In genomic region chr12:47944685-47945340, GRCh38 we compare ENCODE assay signal across 22 cellular contexts. TPM values are rescaled to one million over a fixed set of nuclear protein-coding genes. Genes with fewer than 3 reads are reported as not detected.
"Had no signal": no experiment of that assay in that cellular context is flagged by ENCODE, and none has a peak within 500 bp of the region (broad histone marks: within the 10 kb centered on the region; RNA-seq: fewer than 3 reads in every experiment).

No MANE protein-coding gene starts in this region.

- H3K36me3 ChIP-seq: stomach, upper lobe of left lung had no signal

- FAIRE-seq: colon, frontal cortex had no signal

- H3K9me3 ChIP-seq: stomach, upper lobe of left lung had no signal

- H3K4me3 ChIP-seq: lung, skin epidermis, stomach, upper lobe of left lung had no signal

- DNase-seq: activated CD4-positive, alpha-beta T cell treated with anti-CD3 and anti-CD28 coated beads, Interleukin-2, amount 50 U/mL, for 4 hours; activated naive CD8-positive, alpha-beta T cell treated with anti-CD3 and anti-CD28 coated beads, Interleukin-2, amount 10 ng/mL, durations not matched to agents 7 days and 5 days; activated T-cell treated with anti-CD3 and anti-CD28 coated beads, Interleukin-2, amount 50 U/mL, for 72 hours; central memory CD4-positive, alpha-beta T cell; erythroblast; kidney; midbrain; stimulated activated CD4-positive, alpha-beta T cell treated with anti-CD3 and anti-CD28 coated beads, Interleukin-15, amount 100 ng/mL, for 24 hours; stimulated activated CD4-positive, alpha-beta T cell treated with anti-CD3 and anti-CD28 coated beads, Interleukin-4, amount 100 ng/mL, for 1 hour; stomach; T1000; upper lobe of left lung had no signal

- ATAC-seq: activated T-cell treated with anti-CD3 and anti-CD28 coated beads, Interleukin-2, amount 50 U/mL, for 72 hours; left lobe of liver had no signal

- H3K27ac ChIP-seq: stomach, upper lobe of left lung, VCaP had no signal

RNA-seq across cellular contexts. Expression of gene VDR, which starts 40.0 kb away (rescaled TPM):
- total RNA-seq: frontal cortex, temporal lobe had no signal
- polyA plus RNA-seq: neural cell had no signal

RNA-seq across cellular contexts. Expression of gene COL2A1, which starts 59.5 kb away (rescaled TPM):
- total RNA-seq: activated CD8-positive, alpha-beta memory T cell treated with anti-CD3 and anti-CD28 coated beads for 36 hours; activated naive CD8-positive, alpha-beta T cell treated with anti-CD3 and anti-CD28 coated beads, Interleukin-2, amount 10 ng/mL, durations not matched to agents 7 days and 5 days; kidney; T-helper 1 cell treated with Interleukin-12 subunit alpha and Interleukin-12 subunit beta and Interleukin-4 antibody, amounts not matched to agents 30 ng/mL and 1 ng/mL, for 36 hours had no signal
